1 cellular context compared by ENCODE assay signal in the genomic region with DNA sequence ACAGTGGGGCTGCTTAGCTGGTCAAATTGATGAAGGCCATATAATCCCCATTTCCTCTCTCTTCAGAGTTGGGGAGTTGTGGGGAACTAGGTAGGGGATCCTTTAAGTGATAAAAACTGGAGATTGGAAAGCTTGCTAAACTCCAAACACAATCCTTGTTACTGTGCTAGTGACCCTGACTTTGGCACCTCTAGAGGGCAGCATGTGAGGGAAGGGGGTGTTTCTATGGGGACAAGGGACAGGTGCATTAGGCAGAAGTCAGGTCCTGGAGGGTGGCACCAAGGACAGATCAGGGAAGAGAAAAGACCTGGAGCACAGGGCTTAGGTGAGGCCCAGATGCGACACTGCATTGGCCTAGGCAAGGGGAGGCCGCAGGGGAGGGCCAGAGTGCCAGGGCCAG.
TF ChIP-seq lines count a peak whose summit lies in the region.

No MANE protein-coding gene starts in this region.

TF ChIP-seq in GM12878, 131 proteins besides CTCF, POLR2A, EP300 and RAD21:
- TF ChIP-seq MAX (IDR thresholded peaks at IDR 0.05; ENCODE audit: low read depth, low read length) (no peak), KLF5 (IDR thresholded peaks at IDR 0.05; ENCODE audit: partially characterized antibody) (no peak), EZH2 (IDR thresholded peaks at IDR 0.05; ENCODE audit: borderline replicate concordance, control insufficient read depth, low read depth, low read length) (no peak), CHD1 (IDR thresholded peaks at IDR 0.05; ENCODE audit: low read depth, low read length) (no peak), HDGF (IDR thresholded peaks at IDR 0.05) (no peak), GATAD2B (conservative IDR thresholded peaks at IDR 0.05; ENCODE audit: low read depth) (no peak), ZSCAN29 (IDR thresholded peaks at IDR 0.05) (no peak), SMARCA5 (IDR thresholded peaks at IDR 0.05) (no peak), SUZ12 (IDR thresholded peaks at IDR 0.05; ENCODE audit: unreplicated experiment) (no peak), TCF12 (IDR thresholded peaks at IDR 0.05; ENCODE audit: low read depth, low read length) (no peak), NFIC (IDR thresholded peaks at IDR 0.05; ENCODE audit: low read depth, low read length) (no peak), SMAD1 (IDR thresholded peaks at IDR 0.05; ENCODE audit: low read depth, partially characterized antibody) (no peak), MEF2A (IDR thresholded peaks at IDR 0.05; ENCODE audit: insufficient read depth, low read depth, low read length) (no peak), POLR2AphosphoS5 (IDR thresholded peaks at IDR 0.05; ENCODE audit: low read length) (no peak), PML (IDR thresholded peaks at IDR 0.05; ENCODE audit: low read length) (no peak), ZNF274 (IDR thresholded peaks at IDR 0.05; ENCODE audit: insufficient read depth, insufficient read length) (no peak)
- TF ChIP-seq, protein P1, sequence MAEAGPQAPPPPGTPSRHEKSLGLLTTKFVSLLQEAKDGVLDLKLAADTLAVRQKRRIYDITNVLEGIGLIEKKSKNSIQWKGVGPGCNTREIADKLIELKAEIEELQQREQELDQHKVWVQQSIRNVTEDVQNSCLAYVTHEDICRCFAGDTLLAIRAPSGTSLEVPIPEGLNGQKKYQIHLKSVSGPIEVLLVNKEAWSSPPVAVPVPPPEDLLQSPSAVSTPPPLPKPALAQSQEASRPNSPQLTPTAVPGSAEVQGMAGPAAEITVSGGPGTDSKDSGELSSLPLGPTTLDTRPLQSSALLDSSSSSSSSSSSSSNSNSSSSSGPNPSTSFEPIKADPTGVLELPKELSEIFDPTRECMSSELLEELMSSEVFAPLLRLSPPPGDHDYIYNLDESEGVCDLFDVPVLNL (IDR thresholded peaks at IDR 0.05; ENCODE audit: low read depth, low read length): no peak
- TF ChIP-seq, protein P2, sequence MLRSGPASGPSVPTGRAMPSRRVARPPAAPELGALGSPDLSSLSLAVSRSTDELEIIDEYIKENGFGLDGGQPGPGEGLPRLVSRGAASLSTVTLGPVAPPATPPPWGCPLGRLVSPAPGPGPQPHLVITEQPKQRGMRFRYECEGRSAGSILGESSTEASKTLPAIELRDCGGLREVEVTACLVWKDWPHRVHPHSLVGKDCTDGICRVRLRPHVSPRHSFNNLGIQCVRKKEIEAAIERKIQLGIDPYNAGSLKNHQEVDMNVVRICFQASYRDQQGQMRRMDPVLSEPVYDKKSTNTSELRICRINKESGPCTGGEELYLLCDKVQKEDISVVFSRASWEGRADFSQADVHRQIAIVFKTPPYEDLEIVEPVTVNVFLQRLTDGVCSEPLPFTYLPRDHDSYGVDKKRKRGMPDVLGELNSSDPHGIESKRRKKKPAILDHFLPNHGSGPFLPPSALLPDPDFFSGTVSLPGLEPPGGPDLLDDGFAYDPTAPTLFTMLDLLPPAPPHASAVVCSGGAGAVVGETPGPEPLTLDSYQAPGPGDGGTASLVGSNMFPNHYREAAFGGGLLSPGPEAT (IDR thresholded peaks at IDR 0.05; ENCODE audit: low read depth): no peak
